ENCODE assay signal across 7 cellular contexts in the genomic region with DNA sequence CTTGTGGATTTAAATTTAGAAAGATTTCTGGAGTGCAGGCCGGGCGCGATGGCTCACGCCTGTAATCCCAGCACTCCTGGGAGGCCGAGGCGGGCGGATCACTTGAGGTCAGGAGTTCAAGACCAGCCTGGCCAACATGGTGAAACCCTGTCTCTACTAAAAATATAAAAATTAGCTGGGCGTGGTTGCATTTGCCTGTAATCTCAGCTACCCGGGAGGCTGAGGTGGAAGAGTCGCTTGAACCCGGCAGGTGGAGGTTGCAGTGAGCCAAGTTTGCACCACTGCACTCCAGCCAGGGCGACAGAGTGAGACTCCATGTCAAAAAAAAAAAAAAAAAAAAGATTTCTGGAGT. TPM values are rescaled to one million over a fixed set of nuclear protein-coding genes. Genes with fewer than 3 reads are reported as not detected.
A peak's percentile ranks its signal among the peaks of the same experiment; 100 is the strongest.
DNase-seq lines count a peak whose midpoint lies in the region; ATAC-seq and TF ChIP-seq lines count a peak whose summit lies in the region.
"Not testable (repeated sequence)": the region's sequence is repeated elsewhere in the genome, so short reads cannot be mapped to it uniquely, and the experiment has no call there.

No MANE protein-coding gene starts in this region.

- not testable (repeated sequence) for H3K27me3 ChIP-seq in PC-3 (ENCODE audit: low read length); left ventricle myocardium inferior (ENCODE audit: low read depth); mucosa of stomach (ENCODE audit: control insufficient read depth, insufficient read depth, low read length)

- H3K4me3 ChIP-seq in GM12875 (ENCODE audit: low read depth, low read length) (peak overlapping the region; percentile 98), PC-3 (ENCODE audit: low read length) (peak overlapping the region; percentile 96), coronary artery (peak overlapping the region; percentile 81), left ventricle myocardium inferior (peak overlapping the region; percentile 92), mucosa of stomach (ENCODE audit: low read length) (peak overlapping the region; percentile 51), skeletal muscle cell (ENCODE audit: low read depth, low read length) (peak overlapping the region; percentile 84)

- BruUV-seq in PC-3 (replicated peaks; lab: Mats Ljungman, UMichigan): not testable (repeated sequence)

- H3K9ac ChIP-seq in PC-3 (ENCODE audit: low read length): peak overlapping the region; percentile 100
- peak overlapping the region; percentile 95 for H3K9ac ChIP-seq in mucosa of stomach (ENCODE audit: low read length)

- not testable (repeated sequence) for H3K27ac ChIP-seq in PC-3 (ENCODE audit: low read length)
- H3K27ac ChIP-seq in coronary artery (peak overlapping the region in 1 of 2 donors; percentile 86), left ventricle myocardium inferior (replicated peaks) (peak overlapping the region; percentile 90)

- H3K9me3 ChIP-seq in PC-3 (ENCODE audit: low read length); left ventricle myocardium inferior (replicated peaks); mucosa of stomach (ENCODE audit: control insufficient read depth, low read length): not testable (repeated sequence)

- not testable (repeated sequence) for DNase-seq in PC-3; activated T-cell treated with anti-CD3 and anti-CD28 coated beads, Interleukin-2, amount 50 U/mL, for 72 hours; coronary artery (ENCODE audit: low spot score); left ventricle myocardium inferior; skeletal muscle cell (ENCODE audit: low read depth)

- H3K9me2 ChIP-seq in PC-3 (replicated peaks; ENCODE audit: low read length): not testable (repeated sequence)

- H3K4me1 ChIP-seq in PC-3 (ENCODE audit: insufficient read depth, low read length) (peaks cover 36% of the 10 kb centered on the region), left ventricle myocardium inferior (peaks cover 65% of the 10 kb centered on the region), mucosa of stomach (ENCODE audit: control insufficient read depth, insufficient read depth, low read length) (peaks cover 32% of the 10 kb centered on the region)

- H3K27me3 Mint-ChIP-seq in activated T-cell treated with anti-CD3 and anti-CD28 coated beads, Interleukin-2, amount 50 U/mL, for 72 hours (ENCODE audit: low read depth): not testable (repeated sequence)

- peaks cover 68% of the 10 kb centered on the region for H3K79me2 ChIP-seq in PC-3 (ENCODE audit: low read length)

- H4K20me1 ChIP-seq in PC-3 (ENCODE audit: low read length): peaks cover 51% of the 10 kb centered on the region

- not testable (repeated sequence) for H3K36me3 ChIP-seq in PC-3 (ENCODE audit: low read depth, low read length); left ventricle myocardium inferior; mucosa of stomach (ENCODE audit: control insufficient read depth, insufficient read depth, low read length)

- H3K9me3 Mint-ChIP-seq in activated T-cell treated with anti-CD3 and anti-CD28 coated beads, Interleukin-2, amount 50 U/mL, for 72 hours: not testable (repeated sequence)

- H3K36me3 Mint-ChIP-seq in activated T-cell treated with anti-CD3 and anti-CD28 coated beads, Interleukin-2, amount 50 U/mL, for 72 hours (ENCODE audit: insufficient read depth in 2 of 2): peaks cover 4 to 10% of the 10 kb centered on the region in 2 donors

- ATAC-seq in PC-3; activated T-cell treated with anti-CD3 and anti-CD28 coated beads, Interleukin-2, amount 50 U/mL, for 72 hours (replicated peaks in 1 of 2): not testable (repeated sequence)

- POLR2A ChIA-PET in PC-3 (lab: Charles Lee; ENCODE audit: unreplicated experiment): interaction anchor here (0.8 kb wide), 1 partner anchor 60 kb away, joined by 3 read pairs; no protein-coding TSS in a partner anchor

- H2AFZ ChIP-seq in PC-3 (ENCODE audit: low read length): not testable (repeated sequence)

- H3F3A ChIP-seq in PC-3 (ENCODE audit: low read length, unreplicated experiment): not testable (repeated sequence)

- CTCF ChIA-PET in PC-3 (lab: Charles Lee): interaction anchor here (0.6 kb wide), 1 partner anchor 42 kb away, joined by 3 read pairs; no protein-coding TSS in a partner anchor

- peak overlapping the region; percentile 84 to 95 for H3K4me3 Mint-ChIP-seq in activated T-cell treated with anti-CD3 and anti-CD28 coated beads, Interleukin-2, amount 50 U/mL, for 72 hours

- intact Hi-C loops in PC-3 (cut with micrococcal nuclease); left ventricle myocardium inferior (cut with micrococcal nuclease): not testable (repeated sequence)

- H3K4me1 Mint-ChIP-seq in activated T-cell treated with anti-CD3 and anti-CD28 coated beads, Interleukin-2, amount 50 U/mL, for 72 hours (ENCODE audit: low read depth): peaks cover 63% of the 10 kb centered on the region

- not testable (repeated sequence) for TF ChIP-seq CTCF in GM12875 (IDR thresholded peaks at IDR 0.05; ENCODE audit: borderline replicate concordance, insufficient read depth, low read depth, low read length); PC-3 (conservative IDR thresholded peaks at IDR 0.05; ENCODE audit: low read depth, low read length); coronary artery (IDR thresholded peaks at IDR 0.05); left ventricle myocardium inferior (IDR thresholded peaks at IDR 0.05; ENCODE audit: borderline replicate concordance)

- peak overlapping the region; percentile 85 for H3K4me2 ChIP-seq in PC-3 (ENCODE audit: low read length)

- H3K27ac Mint-ChIP-seq in activated T-cell treated with anti-CD3 and anti-CD28 coated beads, Interleukin-2, amount 50 U/mL, for 72 hours: not testable (repeated sequence)

RNA-seq across cellular contexts. Expression of gene UBE2L3, which starts 1.5 kb away (rescaled TPM):
- 50.7 and 72.0 TPM in 2 replicates for total RNA-seq in PC-3 (2014; rRNA removed)
- total RNA-seq in activated T-cell treated with anti-CD3 and anti-CD28 coated beads, Interleukin-2, amount 50 U/mL, for 72 hours: 10 to 100 TPM; 42.7 to 43.5 TPM
- total RNA-seq in left ventricle myocardium inferior: 54.5 TPM

RNA-seq across cellular contexts. Expression of gene RIMBP3C, which starts 17.8 kb away (rescaled TPM):
- total RNA-seq in PC-3 (2014; rRNA removed): 0.29 TPM in 1 of 2 replicates, not detected in the other
- under 1 TPM in 1 of 2 donors, not detected in 1; 0.19 TPM for total RNA-seq in activated T-cell treated with anti-CD3 and anti-CD28 coated beads, Interleukin-2, amount 50 U/mL, for 72 hours
- 0.08 TPM for total RNA-seq in left ventricle myocardium inferior
